Comparison of ENCODE assay signal across 1 cellular context in the genomic region with DNA sequence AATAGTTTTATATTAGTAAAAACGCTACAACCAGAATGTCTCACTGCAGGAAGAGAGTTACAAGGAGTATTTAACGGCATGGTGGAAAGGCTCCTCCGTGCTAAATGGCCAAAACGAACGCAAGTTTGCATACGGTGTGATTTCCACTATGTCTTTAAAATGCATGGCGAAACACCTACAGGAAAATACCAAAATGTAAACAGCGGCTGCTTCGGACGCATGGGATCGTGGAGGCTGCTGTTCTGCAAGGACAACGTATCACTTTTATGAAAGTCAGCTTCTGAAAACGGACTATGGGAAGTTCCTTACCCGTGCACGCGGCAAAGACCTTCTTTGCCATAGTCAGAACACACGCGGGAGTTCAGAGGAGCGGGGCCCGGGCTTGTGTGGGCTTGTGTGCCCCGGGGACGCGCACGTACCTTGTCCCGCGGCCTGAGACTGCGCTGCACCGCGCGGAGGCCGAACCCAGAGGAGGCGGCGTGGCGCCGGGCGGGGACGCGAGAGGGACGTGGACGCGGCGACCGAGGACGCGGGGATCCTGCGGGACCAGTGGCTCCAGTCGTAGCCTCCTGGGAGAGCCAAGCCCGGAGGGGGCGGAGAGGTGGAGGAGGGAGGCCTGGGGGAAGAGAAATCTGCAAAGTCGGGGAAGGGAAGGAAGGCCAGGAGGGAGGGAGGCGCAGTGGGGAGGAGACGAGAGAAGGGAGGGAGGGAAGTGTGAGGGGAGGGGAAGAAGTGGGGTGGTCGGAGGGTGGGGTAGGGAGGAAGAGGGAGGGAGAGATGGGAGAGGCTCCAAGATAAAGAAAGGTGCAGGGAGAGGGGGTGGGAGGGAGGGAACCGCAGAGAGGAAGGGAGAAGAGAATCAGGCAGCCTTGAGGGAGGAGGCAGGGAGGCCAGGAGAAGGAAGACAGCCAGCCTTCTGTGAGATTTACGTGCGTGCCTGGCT.
TF ChIP-seq lines count a peak whose summit lies in the region.

CMBL (minus strand) TSS at position 697 of the 943 bp plus-strand sequence. CDS start 17,140 bp downstream, outside the sequence.

TF ChIP-seq in HepG2, 621 proteins besides CTCF, POLR2A, EP300 and RAD21 (continued from another document and continues in another):
- peak; percentile 20 for TF ChIP-seq AGO2 (optimal IDR thresholded peaks at IDR 0.05; ENCODE audit: low read depth, low read length)
- TF ChIP-seq, protein P1, sequence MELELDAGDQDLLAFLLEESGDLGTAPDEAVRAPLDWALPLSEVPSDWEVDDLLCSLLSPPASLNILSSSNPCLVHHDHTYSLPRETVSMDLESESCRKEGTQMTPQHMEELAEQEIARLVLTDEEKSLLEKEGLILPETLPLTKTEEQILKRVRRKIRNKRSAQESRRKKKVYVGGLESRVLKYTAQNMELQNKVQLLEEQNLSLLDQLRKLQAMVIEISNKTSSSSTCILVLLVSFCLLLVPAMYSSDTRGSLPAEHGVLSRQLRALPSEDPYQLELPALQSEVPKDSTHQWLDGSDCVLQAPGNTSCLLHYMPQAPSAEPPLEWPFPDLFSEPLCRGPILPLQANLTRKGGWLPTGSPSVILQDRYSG (CRISPR knock-in tag; IDR thresholded peaks at IDR 0.05), result no peak
- TF ChIP-seq SUZ12 (IDR thresholded peaks at IDR 0.05; ENCODE audit: low read depth, low read length), result no peak
- TF ChIP-seq DBP (CRISPR knock-in tag; IDR thresholded peaks at IDR 0.05; ENCODE audit: not compliant biosample characterization), result peak; percentile 46
- no peak for TF ChIP-seq FOSL1 (CRISPR knock-in tag; IDR thresholded peaks at IDR 0.05; ENCODE audit: borderline replicate concordance)
- TF ChIP-seq ZNF30 (CRISPR knock-in tag; IDR thresholded peaks at IDR 0.05), result no peak; the same call in 1 of the 2 replicates
- no peak for TF ChIP-seq MIER3 (CRISPR knock-in tag; IDR thresholded peaks at IDR 0.05; ENCODE audit: borderline replicate concordance)
- no peak for TF ChIP-seq ZNF839 (CRISPR knock-in tag; IDR thresholded peaks at IDR 0.05; ENCODE audit: borderline replicate concordance)
- no peak for TF ChIP-seq FIP1L1 (IDR thresholded peaks at IDR 0.05; ENCODE audit: borderline replicate concordance, insufficient read depth, low read depth, low read length)
- no peak for TF ChIP-seq ZNF713 (CRISPR knock-in tag; IDR thresholded peaks at IDR 0.05)
- peak; percentile 34; the same call in 1 of the 2 replicates for TF ChIP-seq BCL6 (CRISPR knock-in tag; IDR thresholded peaks at IDR 0.05)
- TF ChIP-seq, protein P2, sequence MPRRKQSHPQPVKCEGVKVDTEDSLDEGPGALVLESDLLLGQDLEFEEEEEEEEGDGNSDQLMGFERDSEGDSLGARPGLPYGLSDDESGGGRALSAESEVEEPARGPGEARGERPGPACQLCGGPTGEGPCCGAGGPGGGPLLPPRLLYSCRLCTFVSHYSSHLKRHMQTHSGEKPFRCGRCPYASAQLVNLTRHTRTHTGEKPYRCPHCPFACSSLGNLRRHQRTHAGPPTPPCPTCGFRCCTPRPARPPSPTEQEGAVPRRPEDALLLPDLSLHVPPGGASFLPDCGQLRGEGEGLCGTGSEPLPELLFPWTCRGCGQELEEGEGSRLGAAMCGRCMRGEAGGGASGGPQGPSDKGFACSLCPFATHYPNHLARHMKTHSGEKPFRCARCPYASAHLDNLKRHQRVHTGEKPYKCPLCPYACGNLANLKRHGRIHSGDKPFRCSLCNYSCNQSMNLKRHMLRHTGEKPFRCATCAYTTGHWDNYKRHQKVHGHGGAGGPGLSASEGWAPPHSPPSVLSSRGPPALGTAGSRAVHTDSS (CRISPR knock-in tag; conservative IDR thresholded peaks at IDR 0.05), result no peak
- TF ChIP-seq JUN (CRISPR knock-in tag; IDR thresholded peaks at IDR 0.05), result no peak
- TF ChIP-seq ZNF83 (CRISPR knock-in tag; IDR thresholded peaks at IDR 0.05; ENCODE audit: borderline replicate concordance), result no peak; the same call in 1 of the 2 replicates
- 0 out of 2 replicates have a peak, but pooled peaks have one; percentile 42 for TF ChIP-seq ZNF672 (CRISPR knock-in tag; IDR thresholded peaks at IDR 0.05)
- TF ChIP-seq, protein P3, sequence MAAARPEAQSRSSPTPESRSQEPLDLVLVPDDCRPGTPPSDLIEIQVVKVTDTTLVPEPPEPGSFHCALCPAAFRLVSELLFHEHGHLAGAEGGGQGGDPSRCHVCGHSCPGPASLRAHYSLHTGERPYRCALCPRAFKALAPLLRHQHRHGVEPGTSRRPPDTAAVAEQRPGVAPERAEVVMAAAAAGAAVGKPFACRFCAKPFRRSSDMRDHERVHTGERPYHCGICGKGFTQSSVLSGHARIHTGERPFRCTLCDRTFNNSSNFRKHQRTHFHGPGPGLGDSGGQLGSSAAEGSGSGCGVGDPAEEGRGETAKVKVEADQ (CRISPR knock-in tag; IDR thresholded peaks at IDR 0.05; ENCODE audit: borderline replicate concordance), result no peak
- TF ChIP-seq, protein P4, sequence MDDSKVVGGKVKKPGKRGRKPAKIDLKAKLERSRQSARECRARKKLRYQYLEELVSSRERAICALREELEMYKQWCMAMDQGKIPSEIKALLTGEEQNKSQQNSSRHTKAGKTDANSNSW (CRISPR knock-in tag; IDR thresholded peaks at IDR 0.05; ENCODE audit: borderline replicate concordance), result no peak
- TF ChIP-seq HIVEP1 (CRISPR knock-in tag; IDR thresholded peaks at IDR 0.05), result no peak
- TF ChIP-seq ATM (IDR thresholded peaks at IDR 0.05; ENCODE audit: borderline replicate concordance), result no peak
- TF ChIP-seq CREM (IDR thresholded peaks at IDR 0.05), result no peak
- no peak for TF ChIP-seq CREM (CRISPR knock-in tag; IDR thresholded peaks at IDR 0.05)
- TF ChIP-seq, protein P5, sequence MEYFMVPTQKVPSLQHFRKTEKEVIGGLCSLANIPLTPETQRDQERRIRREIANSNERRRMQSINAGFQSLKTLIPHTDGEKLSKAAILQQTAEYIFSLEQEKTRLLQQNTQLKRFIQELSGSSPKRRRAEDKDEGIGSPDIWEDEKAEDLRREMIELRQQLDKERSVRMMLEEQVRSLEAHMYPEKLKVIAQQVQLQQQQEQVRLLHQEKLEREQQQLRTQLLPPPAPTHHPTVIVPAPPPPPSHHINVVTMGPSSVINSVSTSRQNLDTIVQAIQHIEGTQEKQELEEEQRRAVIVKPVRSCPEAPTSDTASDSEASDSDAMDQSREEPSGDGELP (IDR thresholded peaks at IDR 0.05; ENCODE audit: borderline replicate concordance, low read depth), result no peak
- TF ChIP-seq STAT5B (CRISPR knock-in tag; IDR thresholded peaks at IDR 0.05), result no peak; the same call in 1 of the 2 replicates
- TF ChIP-seq ZNF746 (CRISPR knock-in tag; IDR thresholded peaks at IDR 0.05), result peak; percentile 84; the same call in 1 of the 2 replicates
- no peak for TF ChIP-seq IRX3 (CRISPR knock-in tag; IDR thresholded peaks at IDR 0.05; ENCODE audit: borderline replicate concordance, low read depth)
- no peak for TF ChIP-seq TCF12 (IDR thresholded peaks at IDR 0.05)
- TF ChIP-seq TCF12 (CRISPR knock-in tag; IDR thresholded peaks at IDR 0.05), result no peak
- TF ChIP-seq CERS6 (CRISPR knock-in tag; IDR thresholded peaks at IDR 0.05), result no peak
- no peak for TF ChIP-seq ZNF709 (CRISPR knock-in tag; IDR thresholded peaks at IDR 0.05)
- TF ChIP-seq ZNF629 (CRISPR knock-in tag; conservative IDR thresholded peaks at IDR 0.05), result no peak
- no peak for TF ChIP-seq ZNF138 (CRISPR knock-in tag; IDR thresholded peaks at IDR 0.05; ENCODE audit: low read depth)
- no peak for TF ChIP-seq ZFP1 (CRISPR knock-in tag; IDR thresholded peaks at IDR 0.05)
- no peak for TF ChIP-seq IRF2 (CRISPR knock-in tag; IDR thresholded peaks at IDR 0.05)
- TF ChIP-seq ZNF205 (CRISPR knock-in tag; IDR thresholded peaks at IDR 0.05), result no peak
- TF ChIP-seq SP1 (IDR thresholded peaks at IDR 0.05), result no peak
- 0 out of 2 replicates have a peak, but pooled peaks have one; percentile 17 for TF ChIP-seq SP1 (CRISPR knock-in tag; IDR thresholded peaks at IDR 0.05)
- no peak; the same call in 1 of the 2 replicates for TF ChIP-seq ZSCAN21 (CRISPR knock-in tag; IDR thresholded peaks at IDR 0.05; ENCODE audit: borderline replicate concordance)
- peak; percentile 36; the same call in 1 of the 2 replicates for TF ChIP-seq HINFP (CRISPR knock-in tag; IDR thresholded peaks at IDR 0.05; ENCODE audit: low read depth)
- no peak for TF ChIP-seq TMF1 (CRISPR knock-in tag; IDR thresholded peaks at IDR 0.05; ENCODE audit: low read depth)
- peak; percentile 74 for TF ChIP-seq HDAC1 (CRISPR knock-in tag; IDR thresholded peaks at IDR 0.05)
- TF ChIP-seq HNRNPUL1 (IDR thresholded peaks at IDR 0.05; ENCODE audit: low read depth, low read length), result no peak
- TF ChIP-seq NR2C2 (CRISPR knock-in tag; IDR thresholded peaks at IDR 0.05; ENCODE audit: borderline replicate concordance), result no peak
- TF ChIP-seq ZNF800 (CRISPR knock-in tag; IDR thresholded peaks at IDR 0.05), result peak; percentile 43; the same call in 1 of the 2 replicates
- no peak for TF ChIP-seq ONECUT2 (CRISPR knock-in tag; IDR thresholded peaks at IDR 0.05)
- TF ChIP-seq U2AF1 (optimal IDR thresholded peaks at IDR 0.05; ENCODE audit: low read depth, low read length), result no peak
- TF ChIP-seq HMGA1 (CRISPR knock-in tag; conservative IDR thresholded peaks at IDR 0.05), result no peak
- no peak for TF ChIP-seq ZNF232 (CRISPR knock-in tag; IDR thresholded peaks at IDR 0.05; ENCODE audit: borderline replicate concordance)
- peak; percentile 22; the same call in 1 of the 2 replicates for TF ChIP-seq TGIF2 (CRISPR knock-in tag; IDR thresholded peaks at IDR 0.05)
- TF ChIP-seq, protein P6, sequence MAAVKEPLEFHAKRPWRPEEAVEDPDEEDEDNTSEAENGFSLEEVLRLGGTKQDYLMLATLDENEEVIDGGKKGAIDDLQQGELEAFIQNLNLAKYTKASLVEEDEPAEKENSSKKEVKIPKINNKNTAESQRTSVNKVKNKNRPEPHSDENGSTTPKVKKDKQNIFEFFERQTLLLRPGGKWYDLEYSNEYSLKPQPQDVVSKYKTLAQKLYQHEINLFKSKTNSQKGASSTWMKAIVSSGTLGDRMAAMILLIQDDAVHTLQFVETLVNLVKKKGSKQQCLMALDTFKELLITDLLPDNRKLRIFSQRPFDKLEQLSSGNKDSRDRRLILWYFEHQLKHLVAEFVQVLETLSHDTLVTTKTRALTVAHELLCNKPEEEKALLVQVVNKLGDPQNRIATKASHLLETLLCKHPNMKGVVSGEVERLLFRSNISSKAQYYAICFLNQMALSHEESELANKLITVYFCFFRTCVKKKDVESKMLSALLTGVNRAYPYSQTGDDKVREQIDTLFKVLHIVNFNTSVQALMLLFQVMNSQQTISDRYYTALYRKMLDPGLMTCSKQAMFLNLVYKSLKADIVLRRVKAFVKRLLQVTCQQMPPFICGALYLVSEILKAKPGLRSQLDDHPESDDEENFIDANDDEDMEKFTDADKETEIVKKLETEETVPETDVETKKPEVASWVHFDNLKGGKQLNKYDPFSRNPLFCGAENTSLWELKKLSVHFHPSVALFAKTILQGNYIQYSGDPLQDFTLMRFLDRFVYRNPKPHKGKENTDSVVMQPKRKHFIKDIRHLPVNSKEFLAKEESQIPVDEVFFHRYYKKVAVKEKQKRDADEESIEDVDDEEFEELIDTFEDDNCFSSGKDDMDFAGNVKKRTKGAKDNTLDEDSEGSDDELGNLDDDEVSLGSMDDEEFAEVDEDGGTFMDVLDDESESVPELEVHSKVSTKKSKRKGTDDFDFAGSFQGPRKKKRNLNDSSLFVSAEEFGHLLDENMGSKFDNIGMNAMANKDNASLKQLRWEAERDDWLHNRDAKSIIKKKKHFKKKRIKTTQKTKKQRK (IDR thresholded peaks at IDR 0.05; ENCODE audit: low read length), result no peak
- no peak for TF ChIP-seq REXO4 (CRISPR knock-in tag; IDR thresholded peaks at IDR 0.05; ENCODE audit: borderline replicate concordance)
- TF ChIP-seq MZF1 (CRISPR knock-in tag; IDR thresholded peaks at IDR 0.05; ENCODE audit: borderline replicate concordance), result no peak
- no peak for TF ChIP-seq RFX1 (IDR thresholded peaks at IDR 0.05)
- TF ChIP-seq SRSF1 (optimal IDR thresholded peaks at IDR 0.05; ENCODE audit: low read depth, low read length), result no peak
